ENCODE assay signal across 10 cellular contexts in genomic region chrX:10479508-10479907, GRCh38.
"Had no signal": no experiment of that assay in that cellular context is flagged by ENCODE, and none has a peak within 500 bp of the region (broad histone marks: within the 10 kb centered on the region; RNA-seq: fewer than 3 reads in every experiment).

No MANE protein-coding gene starts in this region.

- FAIRE-seq: H54 had no signal

- H3K4me3 ChIP-seq: GM23248, GM23338, HAP-1 had no signal

- DNase-seq: GM23248, GOT3, H7, H9, HCEC 1CT, HFFc6 had no signal

- H3K4me1 ChIP-seq: HAP-1 had no signal

- ATAC-seq: GM23338, HCT116 had no signal

- H3K9me3 ChIP-seq: HAP-1 had no signal

- H3K9ac ChIP-seq: GM23248 had no signal

- H2AFZ ChIP-seq: GM23248, GM23338 had no signal

- H3K27ac ChIP-seq: GM23248 had no signal

- H3K4me2 ChIP-seq: GM23338 had no signal
